ENCODE assay signal across 17 cellular contexts in the genomic region with DNA sequence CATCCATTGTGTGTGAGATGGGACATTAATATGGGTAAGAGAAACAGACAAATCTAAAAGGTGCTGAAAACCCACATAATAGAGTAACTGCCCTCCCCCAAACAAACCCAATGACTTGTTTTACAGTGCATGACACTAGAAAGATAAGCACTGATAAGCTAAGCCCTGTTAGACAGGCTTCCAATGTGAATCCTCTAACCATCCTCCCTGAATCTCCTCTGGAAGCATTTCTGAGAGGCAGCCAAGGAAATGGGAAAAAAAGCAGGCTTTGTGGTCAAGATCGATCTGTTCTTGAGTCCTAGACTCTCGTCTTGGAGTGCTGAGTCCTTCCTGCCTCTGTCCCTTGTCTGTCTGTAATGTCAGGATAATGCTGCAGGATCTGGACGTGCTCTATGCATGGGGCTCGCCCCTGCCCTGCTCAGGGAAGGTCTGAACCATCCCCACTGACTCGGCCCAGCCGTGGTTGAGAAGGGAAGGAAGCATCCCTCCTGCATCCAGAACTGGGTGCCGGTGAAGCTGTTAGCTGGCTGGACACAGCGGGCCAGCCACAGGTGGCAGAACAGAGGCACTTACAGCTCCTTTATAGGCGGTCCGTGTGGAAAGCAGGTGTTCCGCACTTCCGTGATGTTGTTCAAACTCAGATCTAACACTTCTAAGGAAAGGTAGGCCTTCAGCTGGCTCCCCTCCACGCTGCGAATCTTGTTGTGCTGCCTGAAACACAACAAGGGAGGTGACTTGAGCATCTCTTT.
DNase-seq lines count a peak whose midpoint lies in the region; FAIRE-seq and TF ChIP-seq lines count a peak whose summit lies in the region.
"Had no signal": no experiment of that assay in that cellular context is flagged by ENCODE, and none has a peak within 500 bp of the region (broad histone marks: within the 10 kb centered on the region; RNA-seq: fewer than 3 reads in every experiment).

No MANE protein-coding gene starts in this region.

- dilution Hi-C loops in endothelial cell of umbilical vein (cut with MboI; ENCODE audit: extremely low pct_ligation_motif_present, low sequenced_read_pairs) = no loop called here

- H3K27ac ChIP-seq in BLaER1 = peak overlapping the region; percentile 62; the same call in 1 of the 2 replicates
- no peak overlapping the region for H3K27ac ChIP-seq in endothelial cell of umbilical vein (ENCODE audit: insufficient read depth, low read depth, low read length)

- FAIRE-seq in endothelial cell of umbilical vein (lab: Jason Lieb, UNC) = peak; percentile 56

- no TSS peak for BruUV-seq in endothelial cell of umbilical vein (replicated peaks; lab: Mats Ljungman, UMichigan)

- CTCF ChIA-PET in endothelial cell of umbilical vein (lab: Charles Lee) = interaction anchor here (1.0 to 1.8 kb wide), 3 partner anchors 11 to 62 kb away, joined by 3 to 4 read pairs (median 3); no protein-coding TSS in a partner anchor

- TF ChIP-seq POLR2A in endothelial cell of umbilical vein (IDR thresholded peaks at IDR 0.05; ENCODE audit: low read depth, low read length) = no peak

- H3K79me2 ChIP-seq in endothelial cell of umbilical vein (ENCODE audit: control insufficient read depth, insufficient read depth, low read length) = peaks cover 9% of the 10 kb centered on the region

- H3K27me3 Mint-ChIP-seq in neural crest cell (ENCODE audit: low read depth) = no peaks in the 10 kb centered on the region
- H3K27me3 Mint-ChIP-seq: T-cell had no signal

- peak overlapping the region; percentile 94 for H3K4me2 ChIP-seq in BLaER1
- no peak overlapping the region for H3K4me2 ChIP-seq in endothelial cell of umbilical vein (ENCODE audit: insufficient read depth, low read length)

- H3K4me1 Mint-ChIP-seq in neural crest cell = peaks cover 68% of the 10 kb centered on the region

- intact Hi-C loops in endothelial cell of umbilical vein (cut with micrococcal nuclease) = no loop called here

- DNase-seq in NCI-H510A (lab: John Stamatoyannopoulos, UW) (peak; percentile 27), endothelial cell of umbilical vein (ENCODE audit: low read depth, low spot score) (no peak), neural crest cell (ENCODE audit: low read depth, low spot score) (no peak), NCI-H187 (lab: John Stamatoyannopoulos, UW) (no peak), DMS53 (lab: John Stamatoyannopoulos, UW) (no peak), NCI-H2196 treated with DMSO at 0.1 percent for 48 hours (lab: John Stamatoyannopoulos, UW; ENCODE audit: unreplicated experiment) (no peak)
- no peak for DNase-seq in stimulated activated CD4-positive, alpha-beta T cell treated with anti-CD3 and anti-CD28 coated beads, Interleukin-2, amount 100 ng/mL, for 24 hours
- DNase-seq: activated CD4-positive, CD25-positive, alpha-beta regulatory T cell treated with anti-CD3 and anti-CD28 coated beads, Interleukin-2, amount 50 U/mL, for 72 hours; amniotic stem cell; effector CD8-positive, alpha-beta T cell; glutamatergic neuron; KBM-7; NCI-H1417 treated with DMSO at 0.1 percent for 48 hours; NCI-H446 treated with DMSO at 0.1 percent for 48 hours; T-cell had no signal

- H3K27me3 ChIP-seq in BLaER1 (no peaks in the 10 kb centered on the region; the same call in 1 of the 2 replicates), endothelial cell of umbilical vein (ENCODE audit: control insufficient read depth in 2 of 2, insufficient read depth in 2 of 2, low read length in 2 of 2) (no peaks in the 10 kb centered on the region)

- peak overlapping the region; percentile 35; the same call in 1 of the 2 replicates for H3K9ac ChIP-seq in BLaER1
- no peak overlapping the region for H3K9ac ChIP-seq in endothelial cell of umbilical vein (replicated peaks; ENCODE audit: extremely low read depth, insufficient read depth, low read length)

- H3K4me1 ChIP-seq in BLaER1 (peaks cover 86% of the 10 kb centered on the region), endothelial cell of umbilical vein (ENCODE audit: control insufficient read depth, extremely low read depth, insufficient read depth, low read length) (no peaks in the 10 kb centered on the region)

- peak overlapping the region; percentile 31 for H3K27ac Mint-ChIP-seq in neural crest cell (ENCODE audit: unreplicated experiment)

- peaks cover 91% of the 10 kb centered on the region for H3K36me3 ChIP-seq in BLaER1
- H3K36me3 ChIP-seq in endothelial cell of umbilical vein (ENCODE audit: control insufficient read depth in 2 of 2, extremely low read depth in 1 of 2, insufficient read depth in 2 of 2, low read length in 2 of 2) = peaks cover 0 to 30% of the 10 kb centered on the region in 2 experiments

- H3K9me3 ChIP-seq in BLaER1 (peaks cover 29% of the 10 kb centered on the region), endothelial cell of umbilical vein (replicated peaks; ENCODE audit: control insufficient read depth, insufficient read depth, low read length) (peaks cover under 1% of the 10 kb centered on the region)

- H3K9me1 ChIP-seq in endothelial cell of umbilical vein (replicated peaks; ENCODE audit: control insufficient read depth, extremely low read depth, insufficient read depth, low read length) = no peaks in the 10 kb centered on the region

- H3K4me3 Mint-ChIP-seq in neural crest cell = peak overlapping the region; percentile 64
- H3K4me3 Mint-ChIP-seq: nephron, T-cell had no signal

- H4K20me1 ChIP-seq in BLaER1 (peaks cover 92% of the 10 kb centered on the region), endothelial cell of umbilical vein (replicated peaks; ENCODE audit: control insufficient read depth, extremely low read depth, insufficient read depth, low read length) (no peaks in the 10 kb centered on the region)

- H3K4me3 ChIP-seq in BLaER1 = no peak overlapping the region
- no peak overlapping the region for H3K4me3 ChIP-seq in endothelial cell of umbilical vein (replicated peaks in 1 of 3; ENCODE audit: insufficient read depth in 1 of 3, low read depth in 1 of 3, low read length in 3 of 3)

- POLR2A ChIA-PET in endothelial cell of umbilical vein (lab: Charles Lee) = no interaction called here

- H2AFZ ChIP-seq in endothelial cell of umbilical vein (ENCODE audit: low read depth, low read length) = no peak overlapping the region

- TF ChIP-seq CTCF in endothelial cell of umbilical vein (IDR thresholded peaks at IDR 0.05; ENCODE audit: extremely low read depth in 1 of 2, insufficient read depth in 1 of 2, low read depth in 1 of 2, low read length in 2 of 2) = no peak
- no peak for TF ChIP-seq CTCF in neural crest cell (conservative IDR thresholded peaks at IDR 0.05)

- peaks cover 55% of the 10 kb centered on the region for H3K36me3 Mint-ChIP-seq in neural crest cell (ENCODE audit: low read depth)

- H3K9me3 Mint-ChIP-seq in neural crest cell = peaks cover 8% of the 10 kb centered on the region

TF ChIP-seq in endothelial cell of umbilical vein, 7 proteins besides CTCF, POLR2A, EP300 and RAD21:
- TF ChIP-seq EZH2 (IDR thresholded peaks at IDR 0.05; ENCODE audit: borderline replicate concordance, low read depth, low read length, severe bottlenecking) = no peak
- TF ChIP-seq, protein P1, sequence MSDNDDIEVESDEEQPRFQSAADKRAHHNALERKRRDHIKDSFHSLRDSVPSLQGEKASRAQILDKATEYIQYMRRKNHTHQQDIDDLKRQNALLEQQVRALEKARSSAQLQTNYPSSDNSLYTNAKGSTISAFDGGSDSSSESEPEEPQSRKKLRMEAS (IDR thresholded peaks at IDR 0.05; ENCODE audit: insufficient read depth, insufficient read length) = no peak
- TF ChIP-seq JUN (IDR thresholded peaks at IDR 0.05; ENCODE audit: borderline replicate concordance, insufficient read depth, insufficient read length, low read depth) = no peak
- no peak for TF ChIP-seq FOS (IDR thresholded peaks at IDR 0.05; ENCODE audit: borderline replicate concordance, insufficient read depth, low read length)
- no peak for TF ChIP-seq GATA2 (IDR thresholded peaks at IDR 0.05; ENCODE audit: insufficient read depth, insufficient read length, low read depth, low read length)
